ENCODE assay signal across 24 cellular contexts in the genomic region with DNA sequence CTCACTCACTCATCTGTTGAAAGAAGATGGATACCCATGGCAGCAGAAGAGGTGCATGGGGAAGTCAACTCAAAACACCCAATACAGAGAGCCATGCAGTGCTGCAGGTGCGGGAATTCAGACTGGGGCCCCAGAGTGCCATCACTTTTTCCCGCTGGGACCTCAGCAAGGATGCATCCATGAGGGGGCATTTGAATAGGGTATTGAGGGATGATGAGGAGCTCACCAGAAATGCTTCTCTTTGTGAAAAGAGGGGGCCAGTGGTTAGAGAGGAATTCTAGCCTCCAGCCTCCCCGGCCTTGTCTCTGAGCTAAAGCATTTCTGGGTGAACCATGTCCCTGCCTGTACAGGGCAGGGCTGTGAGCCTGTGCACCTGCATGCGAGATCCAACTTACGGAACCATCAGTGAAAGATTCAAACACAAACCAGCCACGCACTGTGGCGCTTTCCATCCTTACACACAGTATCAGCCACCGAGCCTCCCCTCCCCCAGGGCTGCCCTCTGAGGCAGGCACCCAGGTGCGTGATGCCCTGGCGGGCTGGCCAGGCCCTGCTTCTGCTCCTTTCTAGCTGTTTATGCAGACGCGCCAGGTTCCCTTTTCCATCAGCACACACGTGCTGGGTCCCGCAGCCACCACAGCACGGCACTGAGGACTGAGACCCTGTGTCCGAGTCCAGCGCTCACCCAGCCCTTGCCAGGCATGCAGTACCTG.
"Had no signal": no experiment of that assay in that cellular context is flagged by ENCODE, and none has a peak within 500 bp of the region (broad histone marks: within the 10 kb centered on the region; RNA-seq: fewer than 3 reads in every experiment).

No MANE protein-coding gene starts in this region.

- H3K9me3 Mint-ChIP-seq: immature natural killer cell; mesothelial cell of epicardium; natural killer cell treated with Interleukin-12 subunit alpha and Interleukin-12 subunit beta and Interleukin-15 and Interleukin-18, amount 100 ng/mL, for 72 hours; stimulated activated naive CD8-positive, alpha-beta T cell treated with anti-CD3 and anti-CD28 coated beads, Interleukin-15, amount 100 ng/mL, for 72 hours; type B pancreatic cell had no signal

- H3K27me3 Mint-ChIP-seq: naive B cell; natural killer cell treated with Interleukin-12 subunit alpha and Interleukin-12 subunit beta and Interleukin-15 and Interleukin-18, amount 100 ng/mL, for 72 hours; stimulated activated naive CD8-positive, alpha-beta T cell treated with anti-CD3 and anti-CD28 coated beads, Interleukin-15, amount 100 ng/mL, for 72 hours; type B pancreatic cell had no signal

- H3K27ac Mint-ChIP-seq: immature natural killer cell; mesothelial cell of epicardium; naive B cell; natural killer cell treated with Interleukin-12 subunit alpha and Interleukin-12 subunit beta and Interleukin-15 and Interleukin-18, amount 100 ng/mL, for 72 hours; stimulated activated naive CD8-positive, alpha-beta T cell treated with anti-CD3 and anti-CD28 coated beads, Interleukin-15, amount 100 ng/mL, for 72 hours; type B pancreatic cell had no signal

- H3K27me3 ChIP-seq: foreskin keratinocyte, neural progenitor cell, right atrium auricular region, spleen, testis, tibial artery had no signal

- H3K36me3 ChIP-seq: esophagus muscularis mucosa, gastroesophageal sphincter, neural progenitor cell, prostate gland, right atrium auricular region, spleen, tibial artery had no signal

- H3K4me1 Mint-ChIP-seq: immature natural killer cell; mesothelial cell of epicardium; naive B cell; stimulated activated naive CD8-positive, alpha-beta T cell treated with anti-CD3 and anti-CD28 coated beads, Interleukin-15, amount 100 ng/mL, for 72 hours had no signal

- H3K36me3 Mint-ChIP-seq: immature natural killer cell; mesothelial cell of epicardium; naive B cell; natural killer cell treated with Interleukin-12 subunit alpha and Interleukin-12 subunit beta and Interleukin-15 and Interleukin-18, amount 100 ng/mL, for 72 hours; type B pancreatic cell had no signal

- H3K4me3 Mint-ChIP-seq: immature natural killer cell; mesothelial cell of epicardium; naive B cell; natural killer cell treated with Interleukin-12 subunit alpha and Interleukin-12 subunit beta and Interleukin-15 and Interleukin-18, amount 100 ng/mL, for 72 hours; neural progenitor cell; stimulated activated naive CD8-positive, alpha-beta T cell treated with anti-CD3 and anti-CD28 coated beads, Interleukin-15, amount 100 ng/mL, for 72 hours; type B pancreatic cell had no signal

- H3K9ac ChIP-seq: neural progenitor cell had no signal

- H3K27ac ChIP-seq: esophagus muscularis mucosa, foreskin keratinocyte, gastroesophageal sphincter, neural progenitor cell, prostate gland, right atrium auricular region, skin epidermis, spleen, testis, tibial artery had no signal

- H3K4me3 ChIP-seq: esophagus muscularis mucosa, gastroesophageal sphincter, mucosa of descending colon, neural progenitor cell, prostate gland, right atrium auricular region, skin epidermis, spleen, testis, tibial artery had no signal

- ATAC-seq: foreskin keratinocyte; gastroesophageal sphincter; mucosa of descending colon; natural killer cell treated with Interleukin-12 subunit alpha and Interleukin-12 subunit beta and Interleukin-15 and Interleukin-18, amount 100 ng/mL, for 72 hours; stimulated activated naive CD8-positive, alpha-beta T cell treated with anti-CD3 and anti-CD28 coated beads, Interleukin-15, amount 100 ng/mL, for 72 hours had no signal

- DNase-seq: cerebellar nuclear complex; effector CD8-positive, alpha-beta T cell; foreskin keratinocyte; immature natural killer cell; islet precursor cell; mesenchymal stem cell; naive B cell; spleen; stimulated activated CD4-positive, alpha-beta T cell treated with anti-CD3 and anti-CD28 coated beads, Interleukin-2, amount 100 ng/mL, for 48 hours; stimulated activated CD8-positive, alpha-beta memory T cell treated with anti-CD3 and anti-CD28 coated beads, Interleukin-4, amount 100 ng/mL, for 48 hours; stimulated activated naive CD4-positive, alpha-beta T cell; stimulated activated naive CD8-positive, alpha-beta T cell treated with anti-CD3 and anti-CD28 coated beads, Interleukin-15, amount 100 ng/mL, for 72 hours; testis; tibial artery had no signal

- H3K9me3 ChIP-seq: mucosa of descending colon, prostate gland, right atrium auricular region, testis, tibial artery had no signal

- H3K4me1 ChIP-seq: esophagus muscularis mucosa, foreskin keratinocyte, gastroesophageal sphincter, neural progenitor cell, prostate gland, right atrium auricular region, spleen, testis had no signal
